Comparison of ENCODE assay signal across 24 cellular contexts in the genomic region with DNA sequence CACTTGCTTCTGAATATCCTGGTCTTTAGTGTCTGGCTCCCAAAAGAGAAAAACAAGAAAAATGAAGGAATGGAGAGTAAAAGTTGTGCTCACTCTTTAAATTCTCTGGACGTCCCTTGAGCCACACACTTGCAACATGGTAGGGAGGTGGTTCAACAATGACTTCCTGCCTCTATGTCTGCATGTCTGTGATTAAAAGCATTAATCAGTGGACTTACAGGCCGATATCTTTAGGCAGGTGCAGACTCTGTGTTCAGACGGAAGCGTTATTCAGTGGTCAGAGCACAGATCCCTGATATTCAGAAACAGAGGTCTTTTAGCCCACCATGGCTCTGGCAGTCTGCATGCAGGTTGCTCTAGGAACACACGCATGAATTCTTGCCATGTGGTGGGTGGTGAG.
"Had no signal": no experiment of that assay in that cellular context is flagged by ENCODE, and none has a peak within 500 bp of the region (broad histone marks: within the 10 kb centered on the region; RNA-seq: fewer than 3 reads in every experiment).

No MANE protein-coding gene starts in this region.

- H3K9me3 ChIP-seq: esophagus muscularis mucosa, gastroesophageal sphincter, lower lobe of right lung had no signal

- H3K27ac Mint-ChIP-seq: mesothelial cell of epicardium; naive B cell; naive thymus-derived CD8-positive, alpha-beta T cell had no signal

- H3K36me3 Mint-ChIP-seq: naive B cell; naive thymus-derived CD8-positive, alpha-beta T cell had no signal

- FAIRE-seq: endothelial cell of umbilical vein, frontal cortex, islet of Langerhans, keratinocyte had no signal

- ATAC-seq: foreskin keratinocyte; gastroesophageal sphincter; heart right ventricle; left cardiac atrium; left lung; left ventricle myocardium superior; lower lobe of right lung; mucosa of descending colon; naive thymus-derived CD8-positive, alpha-beta T cell had no signal

- DNase-seq: dermis blood vessel endothelial cell; dorsolateral prefrontal cortex; effector CD4-positive, alpha-beta T cell; effector memory CD4-positive, alpha-beta T cell; foreskin keratinocyte; head of caudate nucleus; heart right ventricle; hippocampal formation; left cardiac atrium; left lung; left ventricle myocardium superior; lower lobe of right lung; mesenchymal stem cell; mucosa of descending colon; naive B cell; naive thymus-derived CD8-positive, alpha-beta T cell had no signal

- H3K4me3 ChIP-seq: coronary artery, dorsolateral prefrontal cortex, esophagus muscularis mucosa, gastroesophageal sphincter, heart right ventricle, left lung, lower lobe of right lung, mucosa of descending colon had no signal

- H3K4me1 Mint-ChIP-seq: mesothelial cell of epicardium; naive B cell; naive thymus-derived CD8-positive, alpha-beta T cell had no signal

- H3K4me1 ChIP-seq: esophagus muscularis mucosa, foreskin keratinocyte, gastroesophageal sphincter, heart right ventricle, left lung, lower lobe of right lung had no signal

- H3K27me3 ChIP-seq: dorsolateral prefrontal cortex, esophagus muscularis mucosa, foreskin keratinocyte, gastroesophageal sphincter, heart right ventricle, left lung had no signal

- H3K27me3 Mint-ChIP-seq: naive B cell; naive thymus-derived CD8-positive, alpha-beta T cell had no signal

- H3K4me3 Mint-ChIP-seq: mesothelial cell of epicardium; naive B cell; naive thymus-derived CD8-positive, alpha-beta T cell had no signal

- H3K27ac ChIP-seq: coronary artery, dorsolateral prefrontal cortex, esophagus muscularis mucosa, foreskin keratinocyte, gastroesophageal sphincter, heart right ventricle, left lung, lower lobe of right lung had no signal

- H3K36me3 ChIP-seq: esophagus muscularis mucosa, gastroesophageal sphincter, heart right ventricle, left lung, lower lobe of right lung had no signal
